In the genomic region with DNA sequence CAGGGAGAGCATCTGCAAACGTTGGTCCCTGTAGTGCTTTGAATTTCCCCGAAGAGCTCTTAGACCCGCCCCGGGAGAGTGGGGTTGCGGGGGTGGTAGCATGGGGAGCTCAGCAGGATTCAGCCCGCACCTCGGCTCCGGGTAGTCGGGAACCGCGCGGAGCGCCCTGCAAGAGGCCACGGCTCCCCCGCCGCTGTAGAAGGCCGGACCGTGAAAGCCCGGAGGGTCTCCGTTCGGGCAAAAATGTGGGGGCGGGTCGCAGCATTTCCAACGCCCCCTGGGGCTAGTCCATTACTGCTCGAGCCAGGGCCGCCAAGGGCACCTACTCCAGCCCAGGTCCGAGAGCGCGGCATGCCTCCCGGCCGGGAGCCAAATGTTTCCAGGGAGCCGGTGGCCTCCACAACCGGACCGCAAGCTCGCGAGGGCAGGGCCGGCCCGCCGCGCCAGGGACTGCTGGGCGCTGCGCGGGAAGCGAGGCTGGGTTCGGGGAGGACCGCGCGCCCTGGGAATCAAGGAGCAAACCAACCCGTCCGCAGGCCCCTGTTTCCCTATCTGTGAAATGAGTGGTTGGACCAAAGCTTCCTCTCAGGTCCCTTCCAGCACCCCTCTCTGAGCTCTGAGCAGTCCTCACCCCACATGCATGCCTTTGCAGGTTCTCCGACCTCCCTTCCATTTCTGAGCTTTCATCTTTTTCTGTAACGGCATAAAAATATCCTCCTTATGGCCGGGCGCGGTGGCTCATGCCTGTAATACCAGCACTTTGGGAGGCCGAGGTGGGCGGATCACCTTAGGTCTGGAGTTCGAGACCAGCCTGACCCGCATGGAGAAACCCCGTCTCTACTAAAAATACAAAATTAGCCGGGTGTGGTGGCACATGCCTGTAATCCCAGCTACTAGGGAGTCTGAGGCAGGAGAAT, we compare ENCODE assay signal across 8 cellular contexts. TPM values are rescaled to one million over a fixed set of nuclear protein-coding genes. Genes with fewer than 3 reads are reported as not detected.
A peak's percentile ranks its signal among the peaks of the same experiment; 100 is the strongest.
DNase-seq lines count a peak whose midpoint lies in the region; ATAC-seq and TF ChIP-seq lines count a peak whose summit lies in the region.

No MANE protein-coding gene starts in this region.

- no peaks in the 10 kb centered on the region for H3K9me3 ChIP-seq in muscle layer of colon (ENCODE audit: low read length)
- no peaks in the 10 kb centered on the region for H3K9me3 ChIP-seq in tibial artery

- no peaks in the 10 kb centered on the region for H3K27me3 Mint-ChIP-seq in IgD-negative memory B cell
- no peaks in the 10 kb centered on the region for H3K27me3 Mint-ChIP-seq in activated CD4-positive, alpha-beta memory T cell treated with anti-CD3 and anti-CD28 coated beads for 36 hours

- H3K4me3 ChIP-seq in muscle layer of colon (ENCODE audit: low read depth in 1 of 2, low read length in 2 of 2) (peak overlapping the region; percentile 89 to 95), tibial artery (peak overlapping the region; percentile 73 to 97)

- CTCF ChIA-PET in activated CD4-positive, alpha-beta memory T cell treated with anti-CD3 and anti-CD28 coated beads for 36 hours (lab: Charles Lee), result interaction anchor here (0.6 to 5.8 kb wide), 14 partner anchors 9 to 1398 kb away, joined by 3 to 41 read pairs (median 4); partner anchors contain the start of genes PYCR2 and SRP9

- H3K36me3 Mint-ChIP-seq in IgD-negative memory B cell, result no peaks in the 10 kb centered on the region
- no peaks in the 10 kb centered on the region for H3K36me3 Mint-ChIP-seq in activated CD4-positive, alpha-beta memory T cell treated with anti-CD3 and anti-CD28 coated beads for 36 hours

- H3K4me1 ChIP-seq in muscle layer of colon (ENCODE audit: insufficient read depth, low read length) (peaks cover 35% of the 10 kb centered on the region), tibial artery (peaks cover 0 to 40% (median 38%) of the 10 kb centered on the region in 4 donors)

- peaks cover 19 to 33% (median 31%) of the 10 kb centered on the region in 3 donors for H3K4me1 Mint-ChIP-seq in IgD-negative memory B cell
- peaks cover 41% of the 10 kb centered on the region for H3K4me1 Mint-ChIP-seq in activated CD4-positive, alpha-beta memory T cell treated with anti-CD3 and anti-CD28 coated beads for 36 hours (ENCODE audit: low read depth)

- no peak for TF ChIP-seq CTCF in tibial artery (IDR thresholded peaks at IDR 0.05)

- H3K36me3 ChIP-seq in muscle layer of colon (ENCODE audit: insufficient read depth, low read length), result peaks cover 9% of the 10 kb centered on the region
- H3K36me3 ChIP-seq in tibial artery, result no peaks in the 10 kb centered on the region

- H3K9me3 Mint-ChIP-seq in IgD-negative memory B cell, result no peaks in the 10 kb centered on the region
- H3K9me3 Mint-ChIP-seq in activated CD4-positive, alpha-beta memory T cell treated with anti-CD3 and anti-CD28 coated beads for 36 hours, result no peaks in the 10 kb centered on the region

- ATAC-seq in GM21825 (IDR thresholded peaks at IDR 0.05; ENCODE audit: unreplicated experiment) (peak; percentile 17), esophagus mucosa (peak; percentile 50)

- POLR2A ChIA-PET in activated CD4-positive, alpha-beta memory T cell treated with anti-CD3 and anti-CD28 coated beads for 36 hours (lab: Charles Lee), result interaction anchor here (0.6 to 4.2 kb wide), 21 partner anchors 12 to 475 kb away, joined by 3 to 49 read pairs (median 4); partner anchors contain the start of genes LBR, PYCR2 and SRP9

- DNase-seq in ELF-1 (ENCODE audit: low read depth, low spot score) (peak; percentile 69), tibial artery (peak; percentile 49 to 83), GM19238 (ENCODE audit: insufficient read length, low spot score) (no peak)
- peak; percentile 63 for DNase-seq in activated CD4-positive, alpha-beta memory T cell treated with anti-CD3 and anti-CD28 coated beads for 36 hours

- H3K27me3 ChIP-seq in muscle layer of colon (ENCODE audit: control insufficient read depth in 1 of 2, insufficient read depth in 2 of 2, low read length in 2 of 2) (no peaks in the 10 kb centered on the region), tibial artery (peaks cover 0 to 4% of the 10 kb centered on the region in 2 donors)

- H3K27ac ChIP-seq in muscle layer of colon (ENCODE audit: low read depth, low read length), result peak overlapping the region; percentile 83
- H3K27ac ChIP-seq in tibial artery, result peak overlapping the region; percentile 87 to 94

- H3K27ac Mint-ChIP-seq in IgD-negative memory B cell, result peak overlapping the region; percentile 70 to 94 (median 80)
- peak overlapping the region; percentile 92 for H3K27ac Mint-ChIP-seq in activated CD4-positive, alpha-beta memory T cell treated with anti-CD3 and anti-CD28 coated beads for 36 hours

- H3K9ac ChIP-seq in muscle layer of colon (ENCODE audit: low read length), result peak overlapping the region; percentile 71

- H3K4me3 Mint-ChIP-seq in IgD-negative memory B cell, result peak overlapping the region; percentile 93 to 99 (median 96)
- H3K4me3 Mint-ChIP-seq in activated CD4-positive, alpha-beta memory T cell treated with anti-CD3 and anti-CD28 coated beads for 36 hours, result peak overlapping the region; percentile 88

- intact Hi-C loops in activated CD4-positive, alpha-beta memory T cell treated with anti-CD3 and anti-CD28 coated beads for 36 hours (cut with micrococcal nuclease), result loop anchor here (1.0 kb wide), 2 partner anchors 28 to 41 kb away; partner anchors contain the start of gene PYCR2
- intact Hi-C loops in tibial artery (cut with DNase I; ENCODE audit: low total_unique reads), result no loop called here

RNA-seq across cellular contexts. Expression of gene TMEM63A, which starts 0.8 kb away (rescaled TPM):
- polyA plus RNA-seq in IgD-negative memory B cell, result 32.1 TPM
- total RNA-seq in activated CD4-positive, alpha-beta memory T cell treated with anti-CD3 and anti-CD28 coated beads for 36 hours, result 10 to 100 TPM; 52.2 to 59.1 TPM
- 23.0 TPM for total RNA-seq in esophagus mucosa

RNA-seq across cellular contexts. Expression of gene LEFTY1, which starts 6.0 kb away (rescaled TPM):
- not detected for polyA plus RNA-seq in IgD-negative memory B cell
- under 1 TPM in 1 of 2 experiments, not detected in 1; 0.19 TPM for total RNA-seq in activated CD4-positive, alpha-beta memory T cell treated with anti-CD3 and anti-CD28 coated beads for 36 hours
- not detected for total RNA-seq in esophagus mucosa

RNA-seq across cellular contexts. Expression of gene PYCR2, which starts 41.1 kb away (rescaled TPM):
- 68.9 TPM for polyA plus RNA-seq in IgD-negative memory B cell
- total RNA-seq in activated CD4-positive, alpha-beta memory T cell treated with anti-CD3 and anti-CD28 coated beads for 36 hours, result 100 to 1,000 TPM; 127 TPM
- total RNA-seq in esophagus mucosa, result 25.7 TPM

RNA-seq across cellular contexts. Expression of gene LEFTY2, which starts 58.1 kb away (rescaled TPM):
- 0.20 TPM for polyA plus RNA-seq in IgD-negative memory B cell
- total RNA-seq in activated CD4-positive, alpha-beta memory T cell treated with anti-CD3 and anti-CD28 coated beads for 36 hours, result not detected
- not detected for total RNA-seq in esophagus mucosa
